1 cellular context compared by ENCODE assay signal in the genomic region with DNA sequence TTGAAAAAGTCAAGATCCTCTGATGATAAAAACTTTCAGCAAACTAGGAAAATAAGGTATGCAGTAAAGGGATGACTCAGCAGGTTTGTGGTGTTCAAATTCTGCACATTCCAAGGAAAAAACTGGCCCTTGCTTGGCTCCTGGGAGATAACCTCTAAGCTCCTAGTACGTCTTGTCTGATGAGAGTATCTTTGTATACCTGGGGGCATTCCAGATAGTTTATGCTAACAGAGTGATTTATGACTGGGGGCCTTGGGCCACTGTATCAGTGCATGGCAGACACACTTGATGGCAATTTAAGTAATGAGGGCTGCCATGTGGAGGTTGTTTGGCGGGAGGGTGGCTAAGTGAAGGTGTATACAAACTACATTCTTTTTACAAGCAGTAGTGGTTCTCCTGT.
A peak's percentile ranks its signal among the peaks of the same experiment; 100 is the strongest.
TF ChIP-seq lines count a peak whose summit lies in the region.

No MANE protein-coding gene starts in this region.

TF ChIP-seq in K562, 482 proteins besides CTCF, POLR2A, EP300 and RAD21 (continued from another document):
- TF ChIP-seq, protein P1, sequence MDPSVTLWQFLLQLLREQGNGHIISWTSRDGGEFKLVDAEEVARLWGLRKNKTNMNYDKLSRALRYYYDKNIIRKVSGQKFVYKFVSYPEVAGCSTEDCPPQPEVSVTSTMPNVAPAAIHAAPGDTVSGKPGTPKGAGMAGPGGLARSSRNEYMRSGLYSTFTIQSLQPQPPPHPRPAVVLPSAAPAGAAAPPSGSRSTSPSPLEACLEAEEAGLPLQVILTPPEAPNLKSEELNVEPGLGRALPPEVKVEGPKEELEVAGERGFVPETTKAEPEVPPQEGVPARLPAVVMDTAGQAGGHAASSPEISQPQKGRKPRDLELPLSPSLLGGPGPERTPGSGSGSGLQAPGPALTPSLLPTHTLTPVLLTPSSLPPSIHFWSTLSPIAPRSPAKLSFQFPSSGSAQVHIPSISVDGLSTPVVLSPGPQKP (CRISPR knock-in tag; IDR thresholded peaks at IDR 0.05), result no peak
- TF ChIP-seq TEAD1 (CRISPR knock-in tag; IDR thresholded peaks at IDR 0.05) (0 out of 4 replicates have a peak, but pooled peaks of 1 of the 2 experiments have one; percentile 16), ETV6 (IDR thresholded peaks at IDR 0.05; ENCODE audit: borderline replicate concordance in 1 of 2, low read depth in 2 of 2, low read length in 1 of 2) (no peak), ETV6 (CRISPR knock-in tag; IDR thresholded peaks at IDR 0.05; ENCODE audit: borderline replicate concordance) (no peak), SMAD4 (CRISPR knock-in tag; conservative IDR thresholded peaks at IDR 0.05) (0 out of 2 replicates have a peak, but pooled peaks have one; percentile 16), C11orf30 (IDR thresholded peaks at IDR 0.05; ENCODE audit: low read depth) (peak; percentile 97)
